ENCODE assay signal across 9 cellular contexts in genomic region chr7:134548877-134549276, GRCh38. TPM values are rescaled to one million over a fixed set of nuclear protein-coding genes. Genes with fewer than 3 reads are reported as not detected.
A peak's percentile ranks its signal among the peaks of the same experiment; 100 is the strongest.
DNase-seq lines count a peak whose midpoint lies in the region; ATAC-seq and TF ChIP-seq lines count a peak whose summit lies in the region.
"Had no signal": no experiment of that assay in that cellular context is flagged by ENCODE, and none has a peak within 500 bp of the region (broad histone marks: within the 10 kb centered on the region; RNA-seq: fewer than 3 reads in every experiment).

Gene AKR1B15, plus strand, starts transcription at chr7:134549110. Its CDS starts 15,510 bp downstream, at chr7:134564620.

- ATAC-seq in Right ventricle myocardium inferior (no peak), HG02798 (IDR thresholded peaks at IDR 0.05; ENCODE audit: poor library complexity, unreplicated experiment) (peak; percentile 92)

- H3K36me3 Mint-ChIP-seq in CD14-positive monocyte = no peaks in the 10 kb centered on the region
- H3K36me3 Mint-ChIP-seq: activated naive CD8-positive, alpha-beta T cell treated with anti-CD3 and anti-CD28 coated beads, Interleukin-2, amount 10 ng/mL, durations not matched to agents 7 days and 5 days had no signal

- no peaks in the 10 kb centered on the region for H3K9me3 Mint-ChIP-seq in CD14-positive monocyte
- H3K9me3 Mint-ChIP-seq: activated naive CD8-positive, alpha-beta T cell treated with anti-CD3 and anti-CD28 coated beads, Interleukin-2, amount 10 ng/mL, durations not matched to agents 7 days and 5 days had no signal

- peak within 1 kb of the TSS; percentile 68 for H2AFZ ChIP-seq in parathyroid adenoma

- peaks cover 6 to 9% (median 9%) of the 10 kb centered on the region in 3 donors for H3K27me3 Mint-ChIP-seq in CD14-positive monocyte (ENCODE audit: low read depth in 3 of 3)

- intact Hi-C loops in left ventricle myocardium inferior (cut with micrococcal nuclease) = no loop called here
- intact Hi-C loops in Right ventricle myocardium inferior (cut with DNase I) = loop anchor here (5.0 kb wide), 1 partner anchor 58 kb away; no protein-coding TSS in a partner anchor
- intact Hi-C loops in CD14-positive monocyte (cut with micrococcal nuclease) = loop anchor here in 1 of 2 donors (5.0 kb wide), 1 partner anchor 117 kb away; no protein-coding TSS in a partner anchor

- H3K9me3 ChIP-seq in left ventricle myocardium inferior (replicated peaks) (no peaks in the 10 kb centered on the region), SJCRH30 (replicated peaks) (no peaks in the 10 kb centered on the region), parathyroid adenoma (ENCODE audit: control insufficient read depth, low read length) (no peaks in the 10 kb centered on the region)

- H3K27me3 ChIP-seq in left ventricle myocardium inferior (ENCODE audit: low read depth) (no peaks in the 10 kb centered on the region), SJCRH30 (no peaks in the 10 kb centered on the region), parathyroid adenoma (ENCODE audit: control insufficient read depth, insufficient read depth, low read length) (no peaks in the 10 kb centered on the region)

- no peak within 1 kb of the TSS for H3K9ac ChIP-seq in parathyroid adenoma

- H3K4me1 ChIP-seq in left ventricle myocardium inferior (peaks cover 6% of the 10 kb centered on the region), SJCRH30 (peaks cover 34% of the 10 kb centered on the region), parathyroid adenoma (peaks cover 8% of the 10 kb centered on the region)

- TF ChIP-seq CTCF in left ventricle myocardium inferior (IDR thresholded peaks at IDR 0.05; ENCODE audit: borderline replicate concordance) = no peak
- no peak for TF ChIP-seq CTCF in parathyroid adenoma (IDR thresholded peaks at IDR 0.05)
- no peak for TF ChIP-seq CTCF in CD14-positive monocyte (IDR thresholded peaks at IDR 0.05)

- no peaks in the 10 kb centered on the region for H3K79me2 ChIP-seq in parathyroid adenoma

- H3K4me1 Mint-ChIP-seq in CD14-positive monocyte = peaks cover 4% of the 10 kb centered on the region

- DNase-seq in left ventricle myocardium inferior (no peak), Right ventricle myocardium inferior (ENCODE audit: missing footprints) (no peak), SJCRH30 (peak in 1 of 2 experiments; percentile 20), CD14-positive monocyte (ENCODE audit: low spot score) (no peak), cerebellar cortex (ENCODE audit: low spot score) (no peak), CD1c-positive myeloid dendritic cell (ENCODE audit: extremely low spot score) (no peak)
- DNase-seq: activated naive CD8-positive, alpha-beta T cell treated with anti-CD3 and anti-CD28 coated beads, Interleukin-2, amount 10 ng/mL, durations not matched to agents 7 days and 5 days had no signal

- H3K36me3 ChIP-seq in left ventricle myocardium inferior = no peaks in the 10 kb centered on the region
- H3K36me3 ChIP-seq in SJCRH30 = no peaks in the 10 kb centered on the region
- no peaks in the 10 kb centered on the region for H3K36me3 ChIP-seq in parathyroid adenoma (ENCODE audit: control insufficient read depth, insufficient read depth, low read length)

- H3K27ac Mint-ChIP-seq in CD14-positive monocyte = no peak within 1 kb of the TSS
- H3K27ac Mint-ChIP-seq: activated naive CD8-positive, alpha-beta T cell treated with anti-CD3 and anti-CD28 coated beads, Interleukin-2, amount 10 ng/mL, durations not matched to agents 7 days and 5 days had no signal

- H3K4me2 ChIP-seq in parathyroid adenoma (ENCODE audit: low read length) = peak within 1 kb of the TSS; percentile 67

- H3K4me3 Mint-ChIP-seq in CD14-positive monocyte = no peak within 1 kb of the TSS

- H3K4me3 ChIP-seq in left ventricle myocardium inferior (peak within 1 kb of the TSS; percentile 55), SJCRH30 (peak within 1 kb of the TSS; percentile 47; the same call in 1 of the 2 replicates), parathyroid adenoma (ENCODE audit: low read depth, low read length) (peak within 1 kb of the TSS; percentile 51)

- H3K27ac ChIP-seq in left ventricle myocardium inferior (replicated peaks) = no peak within 1 kb of the TSS
- no peak within 1 kb of the TSS for H3K27ac ChIP-seq in SJCRH30
- H3K27ac ChIP-seq in parathyroid adenoma = no peak within 1 kb of the TSS

RNA-seq across cellular contexts. Expression of gene AKR1B15, which starts in this region (rescaled TPM):
- total RNA-seq in left ventricle myocardium inferior = not detected
- not detected for total RNA-seq in Right ventricle myocardium inferior
- total RNA-seq in SJCRH30 (2014; rRNA removed; shearing (Covaris generic)) = not detected in 2 replicates
- polyA plus RNA-seq in CD14-positive monocyte = not detected
- total RNA-seq: activated naive CD8-positive, alpha-beta T cell treated with anti-CD3 and anti-CD28 coated beads, Interleukin-2, amount 10 ng/mL, durations not matched to agents 7 days and 5 days had no signal
